In genomic region chr16:89922477-89922883, GRCh38 we compare ENCODE assay signal across 8 cellular contexts. TPM values are rescaled to one million over a fixed set of nuclear protein-coding genes. Genes with fewer than 3 reads are reported as not detected.
DNase-seq lines count a peak whose midpoint lies in the region; ATAC-seq and TF ChIP-seq lines count a peak whose summit lies in the region.

No MANE protein-coding gene starts in this region.

- ATAC-seq in RWPE2 (ENCODE audit: low read depth), result peak; percentile 23
- ATAC-seq in GM21390 (IDR thresholded peaks at IDR 0.05; ENCODE audit: unreplicated experiment), result no peak
- no peak for ATAC-seq in HG02970 (IDR thresholded peaks at IDR 0.05; ENCODE audit: low FRiP score, unreplicated experiment)

- H3K9me3 ChIP-seq in RWPE2 (ENCODE audit: severe bottlenecking), result no peaks in the 10 kb centered on the region

- H3K27me3 ChIP-seq in RWPE2 (ENCODE audit: insufficient read depth, poor library complexity, severe bottlenecking), result no peaks in the 10 kb centered on the region

- peak overlapping the region; percentile 99 for H3K27ac ChIP-seq in RWPE2 (ENCODE audit: poor library complexity, severe bottlenecking)

- TF ChIP-seq CTCF in RWPE2 (IDR thresholded peaks at IDR 0.05; ENCODE audit: poor library complexity, severe bottlenecking), result no peak

- peaks cover 17% of the 10 kb centered on the region for H3K4me1 ChIP-seq in RWPE2 (ENCODE audit: insufficient read depth, poor library complexity, severe bottlenecking)

- H3K36me3 ChIP-seq in RWPE2 (ENCODE audit: low read depth), result no peaks in the 10 kb centered on the region

- H3K4me3 ChIP-seq in RWPE2 (ENCODE audit: severe bottlenecking), result peak overlapping the region; percentile 58

- peak; percentile 93 for DNase-seq in AG08396 (ENCODE audit: low spot score)
- peak; percentile 96 for DNase-seq in H4 (ENCODE audit: low spot score)
- peak; percentile 95 for DNase-seq in RWPE2 (ENCODE audit: low spot score)
- DNase-seq in cerebellum (ENCODE audit: low spot score), result peak; percentile 59
- peak; percentile 95 for DNase-seq in iris pigment epithelial cell (ENCODE audit: low read depth)
- DNase-seq in smooth muscle cell of the brain vasculature (ENCODE audit: low read depth, low spot score), result peak; percentile 82

RNA-seq across cellular contexts. Expression of gene TUBB3, which starts 0.7 kb away (rescaled TPM):
- 217 and 304 TPM in 2 replicates for total RNA-seq in H4 (2014; rRNA removed; shearing (Covaris generic))
- 832 TPM for total RNA-seq in cerebellum

RNA-seq across cellular contexts. Expression of gene MC1R, which starts 3.8 kb away (rescaled TPM):
- 1.1 and 1.8 TPM in 2 replicates for total RNA-seq in H4 (2014; rRNA removed; shearing (Covaris generic))
- 4.2 TPM for total RNA-seq in cerebellum

RNA-seq across cellular contexts. Expression of gene DEF8, which starts 26.1 kb away (rescaled TPM):
- total RNA-seq in H4 (2014; rRNA removed; shearing (Covaris generic)), result 53.9 and 68.6 TPM in 2 replicates
- total RNA-seq in cerebellum, result 49.9 TPM

RNA-seq across cellular contexts. Expression of gene TCF25, which starts 49.1 kb away (rescaled TPM):
- 95.7 and 97.1 TPM in 2 replicates for total RNA-seq in H4 (2014; rRNA removed; shearing (Covaris generic))
- total RNA-seq in cerebellum, result 87.1 TPM
